1 cellular context compared by ENCODE assay signal in the genomic region with DNA sequence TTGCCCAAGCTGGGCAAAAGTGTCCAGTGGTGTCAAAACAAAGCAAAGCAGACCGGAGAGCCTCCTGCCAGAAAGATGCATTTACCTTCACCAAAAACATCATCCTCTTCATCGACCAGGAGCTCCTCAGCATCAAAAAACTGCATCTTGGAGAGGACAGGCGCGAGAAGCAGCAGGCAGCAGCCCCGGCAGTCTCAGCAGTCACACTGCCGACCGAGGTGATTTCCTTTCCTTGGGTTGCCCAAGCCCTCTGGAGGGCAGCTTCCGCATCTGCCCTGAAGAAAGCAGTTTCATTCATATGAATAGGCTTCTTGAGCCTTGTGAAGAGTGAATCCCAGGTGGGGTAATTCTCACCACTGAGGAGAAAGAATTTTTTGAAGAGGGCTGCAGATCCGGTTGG.
TF ChIP-seq lines count a peak whose summit lies in the region.

RIPOR2 (minus strand) TSS at position 208 of the 400 bp plus-strand sequence; CDS start at position 146, 62 bp downstream.

TF ChIP-seq in WTC11, 78 proteins besides CTCF, POLR2A, EP300 and RAD21 (continued from another document):
- TF ChIP-seq, protein P1, sequence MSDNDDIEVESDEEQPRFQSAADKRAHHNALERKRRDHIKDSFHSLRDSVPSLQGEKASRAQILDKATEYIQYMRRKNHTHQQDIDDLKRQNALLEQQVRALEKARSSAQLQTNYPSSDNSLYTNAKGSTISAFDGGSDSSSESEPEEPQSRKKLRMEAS (CRISPR knock-in tag; IDR thresholded peaks at IDR 0.05): peak; percentile 57; the same call in 1 of the 2 replicates
- TF ChIP-seq USF2 (CRISPR knock-in tag; IDR thresholded peaks at IDR 0.05) (0 out of 2 replicates have a peak, but pooled peaks have one; percentile 19), ZNF416 (CRISPR knock-in tag; IDR thresholded peaks at IDR 0.05) (no peak), ZNF423 (CRISPR knock-in tag; IDR thresholded peaks at IDR 0.05) (peak; percentile 13; the same call in 1 of the 2 replicates), ZNF396 (CRISPR knock-in tag; IDR thresholded peaks at IDR 0.05; ENCODE audit: borderline replicate concordance) (no peak), SMAD3 (CRISPR knock-in tag; IDR thresholded peaks at IDR 0.05; ENCODE audit: borderline replicate concordance) (0 out of 2 replicates have a peak, but pooled peaks have one; percentile 67)
